ENCODE assay signal across 30 cellular contexts in genomic region chr2:240178564-240178963, GRCh38. TPM values are rescaled to one million over a fixed set of nuclear protein-coding genes. Genes with fewer than 3 reads are reported as not detected.
"Had no signal": no experiment of that assay in that cellular context is flagged by ENCODE, and none has a peak within 500 bp of the region (broad histone marks: within the 10 kb centered on the region; RNA-seq: fewer than 3 reads in every experiment).

No MANE protein-coding gene starts in this region.

- H3K27ac ChIP-seq: right atrium auricular region, vagina had no signal

- H3K9me3 Mint-ChIP-seq: activated CD4-positive, alpha-beta memory T cell treated with anti-CD3 and anti-CD28 coated beads, Interleukin-2, amount 10 ng/mL, durations not matched to agents 7 days and 5 days; activated CD4-positive, alpha-beta T cell treated with anti-CD3 and anti-CD28 coated beads, Interleukin-2, amount 10 ng/mL, durations not matched to agents 7 days and 5 days; activated naive CD4-positive, alpha-beta T cell treated with anti-CD3 and anti-CD28 coated beads, Interleukin-2, amount 10 ng/mL, durations not matched to agents 7 days and 5 days; activated T-cell treated with anti-CD3 and anti-CD28 coated beads, Interleukin-2, amount 50 U/mL, for 24 hours; mesothelial cell of epicardium; naive thymus-derived CD4-positive, alpha-beta T cell; stimulated activated effector memory CD8-positive, alpha-beta T cell treated with anti-CD3 and anti-CD28 coated beads, Interleukin-12 subunit alpha, Interleukin-12 subunit beta, amount 100 ng/mL, for 72 hours; stimulated activated naive CD8-positive, alpha-beta T cell treated with anti-CD3 and anti-CD28 coated beads, Interleukin-15, Interleukin-2, amounts not matched to agents 100 ng/mL and 50 ng/mL, for 24 hours; T-helper 2 cell treated with Interferon-gamma antibody and Interleukin-4, amounts not matched to agents 5 μg/mL and 100 μg/mL, for 36 hours; type B pancreatic cell had no signal

- H3K36me3 Mint-ChIP-seq: activated naive CD4-positive, alpha-beta T cell treated with anti-CD3 and anti-CD28 coated beads, Interleukin-2, amount 10 ng/mL, durations not matched to agents 7 days and 5 days; immature natural killer cell; mesothelial cell of epicardium; naive thymus-derived CD4-positive, alpha-beta T cell; stimulated activated effector memory CD8-positive, alpha-beta T cell treated with anti-CD3 and anti-CD28 coated beads, Interleukin-12 subunit alpha, Interleukin-12 subunit beta, amount 100 ng/mL, for 72 hours; type B pancreatic cell had no signal

- H3K36me3 ChIP-seq: right atrium auricular region, vagina had no signal

- H3K4me1 ChIP-seq: right atrium auricular region, vagina had no signal

- H3K27ac Mint-ChIP-seq: activated CD4-positive, alpha-beta memory T cell treated with anti-CD3 and anti-CD28 coated beads, Interleukin-2, amount 10 ng/mL, durations not matched to agents 7 days and 5 days; activated CD4-positive, alpha-beta T cell treated with anti-CD3 and anti-CD28 coated beads, Interleukin-2, amount 10 ng/mL, durations not matched to agents 7 days and 5 days; activated naive CD4-positive, alpha-beta T cell treated with anti-CD3 and anti-CD28 coated beads, Interleukin-2, amount 10 ng/mL, durations not matched to agents 7 days and 5 days; activated T-cell treated with anti-CD3 and anti-CD28 coated beads, Interleukin-2, amount 50 U/mL, for 24 hours; immature natural killer cell; mesothelial cell of epicardium; naive thymus-derived CD4-positive, alpha-beta T cell; stimulated activated effector memory CD8-positive, alpha-beta T cell treated with anti-CD3 and anti-CD28 coated beads, Interleukin-12 subunit alpha, Interleukin-12 subunit beta, amount 100 ng/mL, for 72 hours; stimulated activated naive CD8-positive, alpha-beta T cell treated with anti-CD3 and anti-CD28 coated beads, Interleukin-15, Interleukin-2, amounts not matched to agents 100 ng/mL and 50 ng/mL, for 24 hours; T-helper 2 cell treated with Interferon-gamma antibody and Interleukin-4, amounts not matched to agents 5 μg/mL and 100 μg/mL, for 36 hours; type B pancreatic cell had no signal

- H3K9me3 ChIP-seq: right atrium auricular region, vagina had no signal

- FAIRE-seq: kidney had no signal

- H3K4me3 Mint-ChIP-seq: activated CD4-positive, alpha-beta memory T cell treated with anti-CD3 and anti-CD28 coated beads, Interleukin-2, amount 10 ng/mL, durations not matched to agents 7 days and 5 days; activated CD4-positive, alpha-beta T cell treated with anti-CD3 and anti-CD28 coated beads, Interleukin-2, amount 10 ng/mL, durations not matched to agents 7 days and 5 days; activated naive CD4-positive, alpha-beta T cell treated with anti-CD3 and anti-CD28 coated beads, Interleukin-2, amount 10 ng/mL, durations not matched to agents 7 days and 5 days; activated T-cell treated with anti-CD3 and anti-CD28 coated beads, Interleukin-2, amount 50 U/mL, for 24 hours; immature natural killer cell; mesothelial cell of epicardium; naive thymus-derived CD4-positive, alpha-beta T cell; stimulated activated effector memory CD8-positive, alpha-beta T cell treated with anti-CD3 and anti-CD28 coated beads, Interleukin-12 subunit alpha, Interleukin-12 subunit beta, amount 100 ng/mL, for 72 hours; stimulated activated naive CD8-positive, alpha-beta T cell treated with anti-CD3 and anti-CD28 coated beads, Interleukin-15, Interleukin-2, amounts not matched to agents 100 ng/mL and 50 ng/mL, for 24 hours; T-helper 2 cell treated with Interferon-gamma antibody and Interleukin-4, amounts not matched to agents 5 μg/mL and 100 μg/mL, for 36 hours; type B pancreatic cell had no signal

- H3K27me3 ChIP-seq: right atrium auricular region, vagina had no signal

- H3K4me3 ChIP-seq: right atrium auricular region, vagina had no signal

- DNase-seq: activated CD4-positive, alpha-beta memory T cell treated with anti-CD3 and anti-CD28 coated beads, Interleukin-2, amount 10 ng/mL, durations not matched to agents 7 days and 5 days; activated CD4-positive, alpha-beta T cell treated with anti-CD3 and anti-CD28 coated beads, Interleukin-2, amount 10 ng/mL, durations not matched to agents 7 days and 5 days; activated CD8-positive, alpha-beta memory T cell treated with anti-CD3 and anti-CD28 coated beads, Interleukin-2, amount 50 U/mL, for 48 hours; activated gamma-delta T cell; activated naive CD4-positive, alpha-beta T cell treated with anti-CD3 and anti-CD28 coated beads, Interleukin-2, amount 10 ng/mL, durations not matched to agents 7 days and 5 days; activated T-cell treated with anti-CD3 and anti-CD28 coated beads, Interleukin-2, amount 50 U/mL, for 24 hours; amniotic stem cell; caudate nucleus; foreskin fibroblast; hippocampal formation; immature natural killer cell; kidney; left colon; mammary epithelial cell; naive thymus-derived CD4-positive, alpha-beta T cell; stimulated activated CD4-positive, alpha-beta T cell treated with anti-CD3 and anti-CD28 coated beads, Interleukin-4, amount 100 ng/mL, for 24 hours; substantia nigra; T-helper 1 cell had no signal

- H3K4me1 Mint-ChIP-seq: activated CD4-positive, alpha-beta memory T cell treated with anti-CD3 and anti-CD28 coated beads, Interleukin-2, amount 10 ng/mL, durations not matched to agents 7 days and 5 days; activated naive CD4-positive, alpha-beta T cell treated with anti-CD3 and anti-CD28 coated beads, Interleukin-2, amount 10 ng/mL, durations not matched to agents 7 days and 5 days; immature natural killer cell; mesothelial cell of epicardium; naive thymus-derived CD4-positive, alpha-beta T cell; stimulated activated effector memory CD8-positive, alpha-beta T cell treated with anti-CD3 and anti-CD28 coated beads, Interleukin-12 subunit alpha, Interleukin-12 subunit beta, amount 100 ng/mL, for 72 hours had no signal

- ATAC-seq: esophagus mucosa; left colon; naive thymus-derived CD4-positive, alpha-beta T cell; stimulated activated effector memory CD8-positive, alpha-beta T cell treated with anti-CD3 and anti-CD28 coated beads, Interleukin-12 subunit alpha, Interleukin-12 subunit beta, amount 100 ng/mL, for 72 hours had no signal

RNA-seq across cellular contexts. Expression of gene OTOS, which starts 38.1 kb away (rescaled TPM):
- total RNA-seq: activated CD4-positive, alpha-beta memory T cell treated with anti-CD3 and anti-CD28 coated beads, Interleukin-2, amount 10 ng/mL, durations not matched to agents 7 days and 5 days; activated CD4-positive, alpha-beta T cell treated with anti-CD3 and anti-CD28 coated beads, Interleukin-2, amount 10 ng/mL, durations not matched to agents 7 days and 5 days; esophagus mucosa; left colon; liver; mammary epithelial cell; mesothelial cell of epicardium; naive thymus-derived CD4-positive, alpha-beta T cell; omental fat pad; pulmonary artery endothelial cell; right atrium auricular region; skeletal muscle tissue; vagina had no signal
- polyA plus RNA-seq: immature natural killer cell; liver; mammary epithelial cell; naive thymus-derived CD4-positive, alpha-beta T cell had no signal
